1 cellular context compared by ENCODE assay signal in the genomic region with DNA sequence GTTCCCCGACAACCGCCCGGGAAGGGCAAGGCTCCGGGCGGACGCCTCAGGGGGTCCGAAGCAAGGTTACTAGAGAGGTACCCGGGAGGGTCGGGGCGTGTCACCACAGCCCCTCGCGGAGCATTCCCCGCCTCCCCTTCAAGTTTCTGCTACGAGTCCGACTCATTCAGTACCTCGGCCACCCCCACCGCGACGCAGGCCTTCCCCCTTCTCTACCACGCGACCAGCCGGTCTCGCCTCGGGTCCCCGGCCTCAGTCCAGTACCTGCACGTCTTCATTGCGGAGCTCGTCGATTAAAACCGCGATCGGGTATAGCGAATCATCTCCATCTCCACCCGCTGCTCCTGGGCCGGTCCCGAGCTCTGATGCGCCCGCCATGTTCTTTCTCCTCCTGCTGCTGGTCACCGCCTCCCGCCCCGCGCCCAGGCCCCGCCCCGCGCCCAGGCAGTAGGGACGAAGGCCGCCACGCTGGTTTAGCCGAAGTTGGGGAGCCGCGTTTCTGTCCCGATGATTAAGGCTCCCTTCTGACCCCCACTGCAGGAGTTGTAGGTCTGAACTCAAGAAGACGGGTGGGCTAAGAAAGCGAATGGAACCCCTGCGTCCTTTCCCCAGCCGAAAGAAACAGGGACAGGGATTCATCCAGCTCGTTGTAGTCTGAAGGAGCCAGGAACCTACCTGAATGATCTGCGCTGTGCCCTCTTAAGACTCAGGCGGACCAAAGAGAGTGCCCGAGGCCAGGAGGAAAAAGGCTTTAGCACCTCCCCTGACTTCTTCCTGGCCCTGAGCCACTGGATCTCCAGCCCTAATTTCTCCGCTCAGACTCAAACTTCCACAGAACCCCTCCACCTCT.
TF ChIP-seq lines count a peak whose summit lies in the region.

TSS of gene PPP2R1B (minus strand) at position 406 of the 850 bp plus-strand sequence. CDS start at position 378, 28 bp downstream.

TF ChIP-seq in HepG2, 621 proteins besides CTCF, POLR2A, EP300 and RAD21 (continued from another document and continues in another):
- TF ChIP-seq, protein P1, sequence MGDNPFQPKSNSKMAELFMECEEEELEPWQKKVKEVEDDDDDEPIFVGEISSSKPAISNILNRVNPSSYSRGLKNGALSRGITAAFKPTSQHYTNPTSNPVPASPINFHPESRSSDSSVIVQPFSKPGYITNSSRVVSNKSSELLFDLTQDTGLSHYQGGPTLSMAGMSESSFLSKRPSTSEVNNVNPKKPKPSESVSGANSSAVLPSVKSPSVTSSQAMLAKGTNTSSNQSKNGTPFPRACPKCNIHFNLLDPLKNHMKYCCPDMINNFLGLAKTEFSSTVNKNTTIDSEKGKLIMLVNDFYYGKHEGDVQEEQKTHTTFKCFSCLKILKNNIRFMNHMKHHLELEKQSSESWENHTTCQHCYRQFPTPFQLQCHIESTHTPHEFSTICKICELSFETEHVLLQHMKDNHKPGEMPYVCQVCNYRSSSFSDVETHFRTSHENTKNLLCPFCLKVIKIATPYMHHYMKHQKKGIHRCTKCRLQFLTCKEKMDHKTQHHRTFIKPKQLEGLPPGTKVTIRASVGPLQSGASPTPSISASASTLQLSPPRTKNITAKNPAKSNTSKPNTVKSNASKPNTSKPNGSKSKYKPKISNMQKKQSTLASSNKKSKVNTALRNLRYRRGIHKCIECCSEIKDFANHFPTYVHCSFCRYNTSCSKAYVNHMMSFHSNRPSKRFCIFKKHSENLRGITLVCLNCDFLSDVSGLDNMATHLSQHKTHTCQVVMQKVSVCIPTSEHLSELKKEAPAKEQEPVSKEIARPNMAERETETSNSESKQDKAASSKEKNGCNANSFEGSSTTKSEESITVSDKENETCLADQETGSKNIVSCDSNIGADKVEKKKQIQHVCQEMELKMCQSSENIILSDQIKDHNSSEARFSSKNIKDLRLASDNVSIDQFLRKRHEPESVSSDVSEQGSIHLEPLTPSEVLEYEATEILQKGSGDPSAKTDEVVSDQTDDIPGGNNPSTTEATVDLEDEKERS (CRISPR knock-in tag; IDR thresholded peaks at IDR 0.05) = no peak
- TF ChIP-seq GPBP1L1 (CRISPR knock-in tag; IDR thresholded peaks at IDR 0.05) (no peak), ZNF557 (CRISPR knock-in tag; IDR thresholded peaks at IDR 0.05) (no peak), GLI4 (CRISPR knock-in tag; IDR thresholded peaks at IDR 0.05; ENCODE audit: borderline replicate concordance) (peak; percentile 58; the same call in 1 of the 2 replicates), FOSL1 (CRISPR knock-in tag; IDR thresholded peaks at IDR 0.05; ENCODE audit: borderline replicate concordance) (no peak), REPIN1 (CRISPR knock-in tag; IDR thresholded peaks at IDR 0.05; ENCODE audit: borderline replicate concordance, low read depth) (no peak), TAF1 (CRISPR knock-in tag; IDR thresholded peaks at IDR 0.05) (peak; percentile 86), PRPF4 (IDR thresholded peaks at IDR 0.05; ENCODE audit: low read depth, low read length, poor library complexity, severe bottlenecking) (no peak), ZNF878 (CRISPR knock-in tag; IDR thresholded peaks at IDR 0.05) (no peak), CERS6 (CRISPR knock-in tag; IDR thresholded peaks at IDR 0.05) (no peak), CCDC6 (CRISPR knock-in tag; IDR thresholded peaks at IDR 0.05) (no peak), ZNF205 (CRISPR knock-in tag; IDR thresholded peaks at IDR 0.05) (no peak), KDM2A (CRISPR knock-in tag; IDR thresholded peaks at IDR 0.05; ENCODE audit: borderline replicate concordance, low read depth) (peak; percentile 95), NFATC3 (CRISPR knock-in tag; IDR thresholded peaks at IDR 0.05) (no peak), EHMT2 (IDR thresholded peaks at IDR 0.05; ENCODE audit: borderline replicate concordance, low read depth, low read length) (no peak), ZFP36L2 (CRISPR knock-in tag; IDR thresholded peaks at IDR 0.05) (no peak), RFX1 (IDR thresholded peaks at IDR 0.05) (no peak), GTF3A (CRISPR knock-in tag; conservative IDR thresholded peaks at IDR 0.05) (no peak), HMG20A (CRISPR knock-in tag; IDR thresholded peaks at IDR 0.05; ENCODE audit: borderline replicate concordance) (no peak), MAZ (IDR thresholded peaks at IDR 0.05; ENCODE audit: borderline replicate concordance, low read depth, low read length) (no peak), MAZ (CRISPR knock-in tag; IDR thresholded peaks at IDR 0.05; ENCODE audit: low read depth) (peak; percentile 58; the same call in 1 of the 2 replicates), ZNF274 (CRISPR knock-in tag; IDR thresholded peaks at IDR 0.05) (no peak), TBX3 (IDR thresholded peaks at IDR 0.05; ENCODE audit: borderline replicate concordance) (no peak), ZNF382 (CRISPR knock-in tag; IDR thresholded peaks at IDR 0.05; ENCODE audit: borderline replicate concordance) (no peak), TMF1 (CRISPR knock-in tag; IDR thresholded peaks at IDR 0.05; ENCODE audit: low read depth) (no peak), THAP9 (CRISPR knock-in tag; IDR thresholded peaks at IDR 0.05; ENCODE audit: borderline replicate concordance) (no peak), ZBTB33 (CRISPR knock-in tag; IDR thresholded peaks at IDR 0.05) (no peak), ZNF572 (CRISPR knock-in tag; IDR thresholded peaks at IDR 0.05) (no peak), SOX6 (IDR thresholded peaks at IDR 0.05) (no peak), SOX6 (CRISPR knock-in tag; IDR thresholded peaks at IDR 0.05) (0 out of 2 replicates have a peak, but pooled peaks have one; percentile 33), RBAK (CRISPR knock-in tag; IDR thresholded peaks at IDR 0.05) (no peak), ZSCAN22 (CRISPR knock-in tag; IDR thresholded peaks at IDR 0.05) (no peak), TIGD3 (CRISPR knock-in tag; IDR thresholded peaks at IDR 0.05; ENCODE audit: borderline replicate concordance) (no peak), ZNF672 (CRISPR knock-in tag; IDR thresholded peaks at IDR 0.05) (no peak), HES4 (CRISPR knock-in tag; IDR thresholded peaks at IDR 0.05; ENCODE audit: borderline replicate concordance) (no peak)
- TF ChIP-seq, protein P2, sequence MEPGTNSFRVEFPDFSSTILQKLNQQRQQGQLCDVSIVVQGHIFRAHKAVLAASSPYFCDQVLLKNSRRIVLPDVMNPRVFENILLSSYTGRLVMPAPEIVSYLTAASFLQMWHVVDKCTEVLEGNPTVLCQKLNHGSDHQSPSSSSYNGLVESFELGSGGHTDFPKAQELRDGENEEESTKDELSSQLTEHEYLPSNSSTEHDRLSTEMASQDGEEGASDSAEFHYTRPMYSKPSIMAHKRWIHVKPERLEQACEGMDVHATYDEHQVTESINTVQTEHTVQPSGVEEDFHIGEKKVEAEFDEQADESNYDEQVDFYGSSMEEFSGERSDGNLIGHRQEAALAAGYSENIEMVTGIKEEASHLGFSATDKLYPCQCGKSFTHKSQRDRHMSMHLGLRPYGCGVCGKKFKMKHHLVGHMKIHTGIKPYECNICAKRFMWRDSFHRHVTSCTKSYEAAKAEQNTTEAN (CRISPR knock-in tag; conservative IDR thresholded peaks at IDR 0.05) = no peak; the same call in 1 of the 2 replicates
- TF ChIP-seq, protein P3, sequence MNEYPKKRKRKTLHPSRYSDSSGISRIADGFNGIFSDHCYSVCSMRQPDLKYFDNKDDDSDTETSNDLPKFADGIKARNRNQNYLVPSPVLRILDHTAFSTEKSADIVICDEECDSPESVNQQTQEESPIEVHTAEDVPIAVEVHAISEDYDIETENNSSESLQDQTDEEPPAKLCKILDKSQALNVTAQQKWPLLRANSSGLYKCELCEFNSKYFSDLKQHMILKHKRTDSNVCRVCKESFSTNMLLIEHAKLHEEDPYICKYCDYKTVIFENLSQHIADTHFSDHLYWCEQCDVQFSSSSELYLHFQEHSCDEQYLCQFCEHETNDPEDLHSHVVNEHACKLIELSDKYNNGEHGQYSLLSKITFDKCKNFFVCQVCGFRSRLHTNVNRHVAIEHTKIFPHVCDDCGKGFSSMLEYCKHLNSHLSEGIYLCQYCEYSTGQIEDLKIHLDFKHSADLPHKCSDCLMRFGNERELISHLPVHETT (CRISPR knock-in tag; conservative IDR thresholded peaks at IDR 0.05) = no peak; the same call in 1 of the 2 replicates
- TF ChIP-seq, protein P4, sequence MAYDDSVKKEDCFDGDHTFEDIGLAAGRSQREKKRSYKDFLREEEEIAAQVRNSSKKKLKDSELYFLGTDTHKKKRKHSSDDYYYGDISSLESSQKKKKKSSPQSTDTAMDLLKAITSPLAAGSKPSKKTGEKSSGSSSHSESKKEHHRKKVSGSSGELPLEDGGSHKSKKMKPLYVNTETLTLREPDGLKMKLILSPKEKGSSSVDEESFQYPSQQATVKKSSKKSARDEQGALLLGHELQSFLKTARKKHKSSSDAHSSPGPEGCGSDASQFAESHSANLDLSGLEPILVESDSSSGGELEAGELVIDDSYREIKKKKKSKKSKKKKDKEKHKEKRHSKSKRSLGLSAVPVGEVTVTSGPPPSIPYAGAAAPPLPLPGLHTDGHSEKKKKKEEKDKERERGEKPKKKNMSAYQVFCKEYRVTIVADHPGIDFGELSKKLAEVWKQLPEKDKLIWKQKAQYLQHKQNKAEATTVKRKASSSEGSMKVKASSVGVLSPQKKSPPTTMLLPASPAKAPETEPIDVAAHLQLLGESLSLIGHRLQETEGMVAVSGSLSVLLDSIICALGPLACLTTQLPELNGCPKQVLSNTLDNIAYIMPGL (CRISPR knock-in tag; IDR thresholded peaks at IDR 0.05; ENCODE audit: borderline replicate concordance in 1 of 2, low read depth in 1 of 2) = peak in 1 of 2 experiments; percentile 71; a peak in 2 of 4 replicates
- TF ChIP-seq, protein P5, sequence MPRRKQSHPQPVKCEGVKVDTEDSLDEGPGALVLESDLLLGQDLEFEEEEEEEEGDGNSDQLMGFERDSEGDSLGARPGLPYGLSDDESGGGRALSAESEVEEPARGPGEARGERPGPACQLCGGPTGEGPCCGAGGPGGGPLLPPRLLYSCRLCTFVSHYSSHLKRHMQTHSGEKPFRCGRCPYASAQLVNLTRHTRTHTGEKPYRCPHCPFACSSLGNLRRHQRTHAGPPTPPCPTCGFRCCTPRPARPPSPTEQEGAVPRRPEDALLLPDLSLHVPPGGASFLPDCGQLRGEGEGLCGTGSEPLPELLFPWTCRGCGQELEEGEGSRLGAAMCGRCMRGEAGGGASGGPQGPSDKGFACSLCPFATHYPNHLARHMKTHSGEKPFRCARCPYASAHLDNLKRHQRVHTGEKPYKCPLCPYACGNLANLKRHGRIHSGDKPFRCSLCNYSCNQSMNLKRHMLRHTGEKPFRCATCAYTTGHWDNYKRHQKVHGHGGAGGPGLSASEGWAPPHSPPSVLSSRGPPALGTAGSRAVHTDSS (CRISPR knock-in tag; conservative IDR thresholded peaks at IDR 0.05) = no peak
